Comparison of ENCODE assay signal across 8 cellular contexts in the genomic region with DNA sequence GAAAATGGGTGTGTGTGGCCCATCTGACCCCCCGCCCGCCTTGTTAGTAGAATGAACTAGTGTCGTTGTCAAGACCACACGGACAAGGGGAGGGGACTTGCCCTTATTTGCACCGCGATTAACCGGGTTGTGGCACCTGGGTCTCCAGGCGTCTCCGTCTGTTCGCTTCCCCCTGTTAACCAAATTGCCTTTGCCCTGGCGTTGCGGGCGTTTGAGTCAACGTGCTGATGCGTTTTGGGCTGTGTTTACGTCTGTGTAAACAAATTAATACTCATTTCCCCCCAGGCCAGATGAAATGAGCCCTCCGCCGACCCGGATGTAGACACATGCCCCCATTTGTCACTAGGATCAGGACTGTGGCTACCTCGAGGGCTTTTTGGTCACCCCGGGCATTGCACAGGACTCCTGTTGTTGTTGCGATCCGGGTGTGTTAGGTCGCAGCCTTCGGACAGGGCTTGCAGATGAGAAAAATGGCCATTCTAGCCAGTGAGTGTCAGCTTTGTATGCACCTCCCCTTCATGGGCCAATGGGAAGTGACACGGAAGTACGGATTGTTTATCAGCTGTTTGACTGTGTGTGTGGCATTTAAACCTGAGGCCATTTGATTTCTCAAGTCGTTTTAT. TPM values are rescaled to one million over a fixed set of nuclear protein-coding genes. Genes with fewer than 3 reads are reported as not detected.
DNase-seq lines count a peak whose midpoint lies in the region; ATAC-seq and TF ChIP-seq lines count a peak whose summit lies in the region.

No MANE protein-coding gene starts in this region.

- no peaks in the 10 kb centered on the region for H3K27me3 Mint-ChIP-seq in activated T-cell treated with anti-CD3 and anti-CD28 coated beads, Interleukin-2, amount 50 U/mL, for 72 hours (ENCODE audit: low read depth)
- H3K27me3 Mint-ChIP-seq in naive thymus-derived CD8-positive, alpha-beta T cell: no peaks in the 10 kb centered on the region

- H3K4me1 ChIP-seq in PC-9 (replicated peaks; ENCODE audit: insufficient read depth) (peaks cover 28% of the 10 kb centered on the region), fibroblast of lung (ENCODE audit: control insufficient read depth, extremely low read depth, insufficient read depth, low read length) (peaks cover 3% of the 10 kb centered on the region)

- TSS peak; percentile 62 for BruUV-seq in PC-9 (replicated peaks; lab: Mats Ljungman, UMichigan)

- no peaks in the 10 kb centered on the region for H3K9me2 ChIP-seq in PC-9 (ENCODE audit: insufficient read depth)

- CTCF ChIA-PET in PC-9 (lab: Charles Lee): interaction anchor here (0.5 kb wide), 1 partner anchor 21 kb away, joined by 6 read pairs; no protein-coding TSS in a partner anchor

- DNase-seq in DMS153 treated with DMSO at 0.1 percent for 48 hours (lab: John Stamatoyannopoulos, UW; ENCODE audit: unreplicated experiment) (peak; percentile 8), HuH-7 (ENCODE audit: low spot score) (peak; percentile 71), PC-9 (peak; percentile 61 to 92), fibroblast of lung (ENCODE audit: low read depth in 2 of 2) (peak; percentile 89 to 92)
- peak; percentile 62 to 64 for DNase-seq in activated T-cell treated with anti-CD3 and anti-CD28 coated beads, Interleukin-2, amount 50 U/mL, for 72 hours
- DNase-seq in naive thymus-derived CD8-positive, alpha-beta T cell: peak; percentile 36 to 83 (median 67)
- DNase-seq in stimulated activated naive CD8-positive, alpha-beta T cell treated with anti-CD3 and anti-CD28 coated beads, Interleukin-15, Interleukin-2, amounts not matched to agents 100 U/mL and 50 U/mL, for 24 hours: peak; percentile 51

- H3K4me2 ChIP-seq in PC-9: peak overlapping the region; percentile 93
- H3K4me2 ChIP-seq in fibroblast of lung (ENCODE audit: extremely low read depth, insufficient read depth, low read length): peak overlapping the region; percentile 95

- peak overlapping the region; percentile 99 for H3K27ac Mint-ChIP-seq in activated T-cell treated with anti-CD3 and anti-CD28 coated beads, Interleukin-2, amount 50 U/mL, for 72 hours
- H3K27ac Mint-ChIP-seq in naive thymus-derived CD8-positive, alpha-beta T cell: peak overlapping the region; percentile 95 to 99 (median 98)

- peaks cover 14% of the 10 kb centered on the region; the same call in 1 of the 2 replicates for H4K20me1 ChIP-seq in PC-9 (ENCODE audit: insufficient read depth)
- H4K20me1 ChIP-seq in fibroblast of lung (ENCODE audit: control insufficient read depth, extremely low read depth, insufficient read depth, low read length): no peaks in the 10 kb centered on the region

- peak overlapping the region; percentile 89 for H3K9ac ChIP-seq in fibroblast of lung (ENCODE audit: insufficient read depth, low read length)

- H3K27ac ChIP-seq in PC-9 (peak overlapping the region; percentile 48), fibroblast of lung (ENCODE audit: insufficient read depth, low read length) (peak overlapping the region; percentile 85)

- H3K9me3 ChIP-seq in PC-9 (ENCODE audit: insufficient read depth, low read depth) (no peaks in the 10 kb centered on the region), fibroblast of lung (ENCODE audit: control insufficient read depth, insufficient read depth, low read depth, low read length) (no peaks in the 10 kb centered on the region)

- peaks cover 0 to under 1% of the 10 kb centered on the region in 2 donors for H3K9me3 Mint-ChIP-seq in activated T-cell treated with anti-CD3 and anti-CD28 coated beads, Interleukin-2, amount 50 U/mL, for 72 hours
- no peaks in the 10 kb centered on the region for H3K9me3 Mint-ChIP-seq in naive thymus-derived CD8-positive, alpha-beta T cell

- intact Hi-C loops in PC-9 (cut with micrococcal nuclease; ENCODE audit: unreplicated experiment): loop anchor here (2.0 kb wide), 1 partner anchor 68 kb away; a partner anchor contains a TSS

- TF ChIP-seq CTCF in PC-9 (conservative IDR thresholded peaks at IDR 0.05): no peak
- TF ChIP-seq CTCF in fibroblast of lung (conservative IDR thresholded peaks at IDR 0.05 in 1 of 2, IDR thresholded peaks at IDR 0.05 in 1 of 2; ENCODE audit: low read depth in 1 of 2, low read length in 2 of 2): no peak

- H3K36me3 Mint-ChIP-seq in activated T-cell treated with anti-CD3 and anti-CD28 coated beads, Interleukin-2, amount 50 U/mL, for 72 hours (ENCODE audit: insufficient read depth in 2 of 2): peaks cover 4 to 10% of the 10 kb centered on the region in 2 donors
- H3K36me3 Mint-ChIP-seq in naive thymus-derived CD8-positive, alpha-beta T cell: peaks cover 0 to 16% (median 2%) of the 10 kb centered on the region in 3 donors

- peak; percentile 87 for ATAC-seq in GM21526 (IDR thresholded peaks at IDR 0.05; ENCODE audit: low FRiP score, unreplicated experiment)
- ATAC-seq in activated T-cell treated with anti-CD3 and anti-CD28 coated beads, Interleukin-2, amount 50 U/mL, for 72 hours (replicated peaks in 1 of 2): peak; percentile 75 to 76
- peak; percentile 64 to 65 for ATAC-seq in naive thymus-derived CD8-positive, alpha-beta T cell
- ATAC-seq in stimulated activated naive CD8-positive, alpha-beta T cell treated with anti-CD3 and anti-CD28 coated beads, Interleukin-15, Interleukin-2, amounts not matched to agents 100 U/mL and 50 U/mL, for 24 hours: peak; percentile 69

- H3K4me3 Mint-ChIP-seq in activated T-cell treated with anti-CD3 and anti-CD28 coated beads, Interleukin-2, amount 50 U/mL, for 72 hours: peak overlapping the region; percentile 97 to 99
- peak overlapping the region; percentile 92 to 99 (median 98) for H3K4me3 Mint-ChIP-seq in naive thymus-derived CD8-positive, alpha-beta T cell

- H3K27me3 ChIP-seq in PC-9 (ENCODE audit: insufficient read depth, low read depth): no peaks in the 10 kb centered on the region
- no peaks in the 10 kb centered on the region for H3K27me3 ChIP-seq in fibroblast of lung (ENCODE audit: control insufficient read depth, insufficient read depth, low read length)

- H3K79me2 ChIP-seq in PC-9 (ENCODE audit: low read depth) (peaks cover 38% of the 10 kb centered on the region), fibroblast of lung (ENCODE audit: control insufficient read depth, insufficient read depth, low read length) (peaks cover 30% of the 10 kb centered on the region)

- H3K36me3 ChIP-seq in PC-9 (ENCODE audit: low read depth) (no peaks in the 10 kb centered on the region), fibroblast of lung (ENCODE audit: control insufficient read depth, insufficient read depth, low read length) (no peaks in the 10 kb centered on the region)

- H2AFZ ChIP-seq in PC-9 (peak overlapping the region; percentile 92), fibroblast of lung (ENCODE audit: low read length) (peak overlapping the region; percentile 95)

- POLR2A ChIA-PET in PC-9 (lab: Charles Lee; ENCODE audit: unreplicated experiment): interaction anchor here (0.7 to 0.9 kb wide), 2 partner anchors 75 to 195 kb away, joined by 3 read pairs; no protein-coding TSS in a partner anchor
- POLR2A ChIA-PET in naive thymus-derived CD8-positive, alpha-beta T cell (lab: Charles Lee): interaction anchor here (0.8 to 12.0 kb wide), 17 partner anchors 17 to 393 kb away, joined by 3 to 564 read pairs (median 5); a partner anchor contains a TSS

- H3K4me3 ChIP-seq in PC-9 (peak overlapping the region; percentile 96), fibroblast of lung (replicated peaks in 1 of 4; ENCODE audit: control extremely low read depth in 1 of 4, insufficient read depth in 1 of 4, low read depth in 3 of 4, low read length in 4 of 4) (peak overlapping the region; percentile 80 to 95 (median 92))

- H3F3A ChIP-seq in PC-9 (ENCODE audit: insufficient read depth, low read depth): peaks cover 32% of the 10 kb centered on the region

- H3K4me1 Mint-ChIP-seq in activated T-cell treated with anti-CD3 and anti-CD28 coated beads, Interleukin-2, amount 50 U/mL, for 72 hours (ENCODE audit: low read depth): peaks cover 43% of the 10 kb centered on the region
- peaks cover 12 to 50% (median 31%) of the 10 kb centered on the region in 4 donors for H3K4me1 Mint-ChIP-seq in naive thymus-derived CD8-positive, alpha-beta T cell

RNA-seq across cellular contexts. Expression of a gene that starts 0.9 kb away (rescaled TPM):
- total RNA-seq in PC-9 (2021) (57.5 and 72.0 TPM in 2 replicates), fibroblast of lung (47.0 and 48.2 TPM in 2 replicates)
- total RNA-seq in activated T-cell treated with anti-CD3 and anti-CD28 coated beads, Interleukin-2, amount 50 U/mL, for 72 hours: 100 to 1,000 TPM in 1 of 2 donors, 10 to 100 TPM in 1; 83.0 to 113 TPM
- 29.9 and 47.7 TPM in 2 replicates for polyA plus RNA-seq in fibroblast of lung
- polyA plus RNA-seq in fibroblast of lung (2012): 14.3 and 23.2 TPM in 2 replicates
- 28.3 and 41.7 TPM in 2 replicates for polyA minus RNA-seq in fibroblast of lung (ENCODE audit: low replicate concordance)
- 100 to 1,000 TPM; 593 to 608 TPM for total RNA-seq in naive thymus-derived CD8-positive, alpha-beta T cell
- 100 to 1,000 TPM; 245 to 302 (median 262) TPM for polyA plus RNA-seq in naive thymus-derived CD8-positive, alpha-beta T cell

Comparison
In these comparisons a context has a peak if more than half of its experiments do, and no peak if none do; other contexts are left out.
1. Peak in every context shown above with its lines: DNase-seq, ATAC-seq, H3K4me3 ChIP-seq and H3K27ac ChIP-seq.
2. DNase-seq: peak in every context shown above with its lines; median percentile 90 in fibroblast of lung; 76 in PC-9; 71 in HuH-7; 67 in naive thymus-derived CD8-positive, alpha-beta T cell; 63 in activated T-cell treated with anti-CD3 and anti-CD28 coated beads, Interleukin-2, amount 50 U/mL, for 72 hours; 51 in stimulated activated naive CD8-positive, alpha-beta T cell treated with anti-CD3 and anti-CD28 coated beads, Interleukin-15, Interleukin-2, amounts not matched to agents 100 U/mL and 50 U/mL, for 24 hours; 8 in DMS153 treated with DMSO at 0.1 percent for 48 hours.